Comparison of ENCODE assay signal across 17 cellular contexts in the genomic region with DNA sequence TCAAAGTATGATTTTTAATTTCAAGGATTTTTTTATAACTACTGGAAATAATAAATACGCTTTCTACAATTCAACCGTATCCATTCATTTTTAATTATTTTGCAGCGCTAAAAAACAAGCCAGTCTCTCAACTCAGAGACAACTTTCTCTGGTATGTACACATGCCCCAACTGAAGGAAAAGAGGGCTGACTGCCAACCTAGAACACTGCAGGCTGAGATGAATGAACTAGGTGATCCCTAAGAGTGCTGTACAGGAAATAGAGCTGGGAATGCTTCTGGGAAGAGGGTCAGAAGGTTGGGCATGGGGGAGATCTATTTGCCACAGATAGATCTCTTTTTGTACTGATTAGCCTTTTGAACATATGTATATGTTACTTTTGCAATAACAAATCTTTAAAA.
DNase-seq lines count a peak whose midpoint lies in the region; ATAC-seq and TF ChIP-seq lines count a peak whose summit lies in the region.
"Had no signal": no experiment of that assay in that cellular context is flagged by ENCODE, and none has a peak within 500 bp of the region (broad histone marks: within the 10 kb centered on the region; RNA-seq: fewer than 3 reads in every experiment).

No MANE protein-coding gene starts in this region.

- no peaks in the 10 kb centered on the region for H3K9me3 ChIP-seq in PC-3 (ENCODE audit: low read length)
- H3K9me3 ChIP-seq: A549 had no signal

- H3K27me3 ChIP-seq in PC-3 (ENCODE audit: low read length): no peaks in the 10 kb centered on the region

- peaks cover 15% of the 10 kb centered on the region for H3K4me1 ChIP-seq in PC-3 (ENCODE audit: insufficient read depth, low read length)
- H3K4me1 ChIP-seq: A549 had no signal

- no peaks in the 10 kb centered on the region for H3K36me3 ChIP-seq in PC-3 (ENCODE audit: low read depth, low read length)

- no peak overlapping the region for H3K4me2 ChIP-seq in PC-3 (ENCODE audit: low read length)
- H3K4me2 ChIP-seq: A549, GM23338 had no signal

- CTCF ChIA-PET in PC-3 (lab: Charles Lee): no interaction called here

- peak; percentile 31; the same call in 1 of the 2 replicates for ATAC-seq in PC-3
- no peak for ATAC-seq in HG03457 (IDR thresholded peaks at IDR 0.05; ENCODE audit: unreplicated experiment)
- ATAC-seq in HG03439 (IDR thresholded peaks at IDR 0.05; ENCODE audit: unreplicated experiment): no peak
- ATAC-seq: A549, GM23338 had no signal

- DNase-seq in PC-3 (peak; percentile 33), astrocyte of the hippocampus (ENCODE audit: low read depth, low spot score) (peak; percentile 28), epithelial cell of esophagus (ENCODE audit: low read depth) (peak; percentile 52), retinal pigment epithelial cell (ENCODE audit: low read depth) (peak; percentile 14)
- DNase-seq in activated CD4-positive, alpha-beta T cell treated with anti-CD3 and anti-CD28 coated beads, Interleukin-2, amount 50 U/mL, for 4 hours: no peak
- DNase-seq: AML-193; CD4-positive, alpha-beta memory T cell; DMS153; DMS79; GDM1; H7 had no signal

- intact Hi-C loops in PC-3 (cut with micrococcal nuclease): no loop called here

- POLR2A ChIA-PET in PC-3 (lab: Charles Lee; ENCODE audit: unreplicated experiment): no interaction called here

- H3F3A ChIP-seq in PC-3 (ENCODE audit: low read length, unreplicated experiment): no peaks in the 10 kb centered on the region

- H4K20me1 ChIP-seq in PC-3 (ENCODE audit: low read length): no peaks in the 10 kb centered on the region

- no peak overlapping the region for H2AFZ ChIP-seq in PC-3 (ENCODE audit: low read length)
- H2AFZ ChIP-seq: GM23338 had no signal

- BruUV-seq in PC-3 (replicated peaks; lab: Mats Ljungman, UMichigan): no TSS peak

- H3K27ac ChIP-seq in PC-3 (ENCODE audit: low read length): peak overlapping the region; percentile 17
- H3K27ac ChIP-seq: A549, C4-2B, HL-60 had no signal

- H3K79me2 ChIP-seq in PC-3 (ENCODE audit: low read length): no peaks in the 10 kb centered on the region

- H3K9ac ChIP-seq in PC-3 (ENCODE audit: low read length): no peak overlapping the region

- no peaks in the 10 kb centered on the region for H3K9me2 ChIP-seq in PC-3 (replicated peaks; ENCODE audit: low read length)

- TF ChIP-seq CTCF in PC-3 (conservative IDR thresholded peaks at IDR 0.05; ENCODE audit: low read depth, low read length): no peak
- no peak for TF ChIP-seq CTCF in epithelial cell of esophagus (IDR thresholded peaks at IDR 0.05; ENCODE audit: insufficient read depth, low read depth, low read length, missing control alignments)
- TF ChIP-seq CTCF in retinal pigment epithelial cell (conservative IDR thresholded peaks at IDR 0.05; ENCODE audit: low read depth, low read length): no peak

- H3K4me3 ChIP-seq in PC-3 (ENCODE audit: low read length) (no peak overlapping the region), epithelial cell of esophagus (ENCODE audit: low read length) (no peak overlapping the region), retinal pigment epithelial cell (ENCODE audit: low read length) (no peak overlapping the region)
- H3K4me3 ChIP-seq: A549, GM23338 had no signal

Comparison
In these comparisons a context has a peak if more than half of its experiments do, and no peak if none do; other contexts are left out.
1. DNase-seq: peak in PC-3 (single experiment), astrocyte of the hippocampus (single experiment), epithelial cell of esophagus (single experiment) and retinal pigment epithelial cell (single experiment); none in activated CD4-positive, alpha-beta T cell treated with anti-CD3 and anti-CD28 coated beads, Interleukin-2, amount 50 U/mL, for 4 hours (0 of 2).